14 cellular contexts compared by ENCODE assay signal in genomic region chr11:5507586-5508305, GRCh38. TPM values are rescaled to one million over a fixed set of nuclear protein-coding genes. Genes with fewer than 3 reads are reported as not detected.
DNase-seq lines count a peak whose midpoint lies in the region; ATAC-seq and TF ChIP-seq lines count a peak whose summit lies in the region.
"Had no signal": no experiment of that assay in that cellular context is flagged by ENCODE, and none has a peak within 500 bp of the region (broad histone marks: within the 10 kb centered on the region; RNA-seq: fewer than 3 reads in every experiment).

No MANE protein-coding gene starts in this region.

- no peak overlapping the region for H3K27ac Mint-ChIP-seq in stimulated activated effector memory CD8-positive, alpha-beta T cell treated with anti-CD3 and anti-CD28 coated beads, Interleukin-12 subunit alpha, Interleukin-12 subunit beta, amount 100 ng/mL, for 72 hours
- H3K27ac Mint-ChIP-seq in natural killer cell: no peak overlapping the region
- H3K27ac Mint-ChIP-seq: CD8-positive, alpha-beta memory T cell had no signal

- no peak overlapping the region for H3K4me3 Mint-ChIP-seq in stimulated activated effector memory CD8-positive, alpha-beta T cell treated with anti-CD3 and anti-CD28 coated beads, Interleukin-12 subunit alpha, Interleukin-12 subunit beta, amount 100 ng/mL, for 72 hours
- no peak overlapping the region for H3K4me3 Mint-ChIP-seq in natural killer cell
- H3K4me3 Mint-ChIP-seq: CD8-positive, alpha-beta memory T cell had no signal

- no peak for TF ChIP-seq CTCF in natural killer cell (IDR thresholded peaks at IDR 0.05)
- no peak for TF ChIP-seq CTCF in GM10248 (IDR thresholded peaks at IDR 0.05; ENCODE audit: control extremely low read depth, extremely low read depth, low read depth, missing control alignments)

- no peaks in the 10 kb centered on the region for H3K4me1 Mint-ChIP-seq in stimulated activated effector memory CD8-positive, alpha-beta T cell treated with anti-CD3 and anti-CD28 coated beads, Interleukin-12 subunit alpha, Interleukin-12 subunit beta, amount 100 ng/mL, for 72 hours
- H3K4me1 Mint-ChIP-seq in natural killer cell: no peaks in the 10 kb centered on the region
- H3K4me1 Mint-ChIP-seq: CD8-positive, alpha-beta memory T cell had no signal

- H3K36me3 Mint-ChIP-seq in stimulated activated effector memory CD8-positive, alpha-beta T cell treated with anti-CD3 and anti-CD28 coated beads, Interleukin-12 subunit alpha, Interleukin-12 subunit beta, amount 100 ng/mL, for 72 hours: no peaks in the 10 kb centered on the region
- H3K36me3 Mint-ChIP-seq in natural killer cell: no peaks in the 10 kb centered on the region
- H3K36me3 Mint-ChIP-seq: CD8-positive, alpha-beta memory T cell had no signal

- peaks cover 0 to 9% of the 10 kb centered on the region in 2 donors for H3K27me3 Mint-ChIP-seq in natural killer cell (ENCODE audit: low read depth in 2 of 2)

- intact Hi-C loops in natural killer cell (cut with micrococcal nuclease): no loop called here

- DNase-seq in DMS 273 (lab: John Stamatoyannopoulos, UW; ENCODE audit: unreplicated experiment) (peak; percentile 60), DMS 273 treated with DMSO at 0.1 percent for 48 hours (lab: John Stamatoyannopoulos, UW) (no peak), RPMI7951 (ENCODE audit: low read depth) (peak; percentile 3), cerebellar cortex (ENCODE audit: low spot score) (peak; percentile 9), H4 (ENCODE audit: low spot score) (no peak), natural killer cell (no peak), GM10248 (ENCODE audit: extremely low spot score) (no peak)
- DNase-seq in stimulated activated effector memory CD8-positive, alpha-beta T cell treated with anti-CD3 and anti-CD28 coated beads, Interleukin-12 subunit alpha, Interleukin-12 subunit beta, amount 100 ng/mL, for 72 hours (ENCODE audit: low spot score in 2 of 2): no peak
- DNase-seq: Caco-2; CD8-positive, alpha-beta memory T cell had no signal

- POLR2A ChIA-PET in GM10248 (lab: Yijun Ruan, JAX): no interaction called here

- CTCF ChIA-PET in GM10248 (lab: Yijun Ruan, JAX): interaction anchor here (1.2 to 2.2 kb wide), 3 partner anchors 10 to 33 kb away, joined by 3 to 6 read pairs (median 4); no protein-coding TSS in a partner anchor

- H3K9me3 Mint-ChIP-seq in stimulated activated effector memory CD8-positive, alpha-beta T cell treated with anti-CD3 and anti-CD28 coated beads, Interleukin-12 subunit alpha, Interleukin-12 subunit beta, amount 100 ng/mL, for 72 hours: no peaks in the 10 kb centered on the region
- H3K9me3 Mint-ChIP-seq in natural killer cell: no peaks in the 10 kb centered on the region
- H3K9me3 Mint-ChIP-seq: CD8-positive, alpha-beta memory T cell had no signal

- peak; percentile 14 for ATAC-seq in stimulated activated effector memory CD8-positive, alpha-beta T cell treated with anti-CD3 and anti-CD28 coated beads, Interleukin-12 subunit alpha, Interleukin-12 subunit beta, amount 100 ng/mL, for 72 hours
- ATAC-seq in natural killer cell: no peak
- ATAC-seq: HCT116 had no signal

RNA-seq across cellular contexts. Expression of gene UBQLN3, which starts 2.0 kb away (rescaled TPM):
- total RNA-seq in RPMI7951 (2014; rRNA removed; shearing (Covaris generic)): not detected in 2 replicates
- not detected in 2 replicates for total RNA-seq in H4 (2014; rRNA removed; shearing (Covaris generic))
- total RNA-seq in natural killer cell: under 1 TPM in 2 of 3 donors, not detected in 1; 0.15 to 0.20 TPM
- total RNA-seq: A673; Caco-2; CD8-positive, alpha-beta memory T cell; Daoy; H1 had no signal

RNA-seq across cellular contexts. Expression of gene UBQLNL, which starts 8.8 kb away (rescaled TPM):
- not detected in 2 replicates for total RNA-seq in RPMI7951 (2014; rRNA removed; shearing (Covaris generic))
- not detected in 2 replicates for total RNA-seq in H4 (2014; rRNA removed; shearing (Covaris generic))
- 1 to 10 TPM in 1 of 3 donors, under 1 TPM in 1, not detected in 1; 0.61 to 1.3 TPM for total RNA-seq in natural killer cell
- total RNA-seq: A673; Caco-2; CD8-positive, alpha-beta memory T cell; Daoy; H1 had no signal

RNA-seq across cellular contexts. Expression of gene OR52D1, which starts 19.3 kb away (rescaled TPM):
- not detected in 2 replicates for total RNA-seq in RPMI7951 (2014; rRNA removed; shearing (Covaris generic))
- not detected in 2 replicates for total RNA-seq in H4 (2014; rRNA removed; shearing (Covaris generic))
- not detected for total RNA-seq in natural killer cell
- total RNA-seq: A673; Caco-2; CD8-positive, alpha-beta memory T cell; Daoy; H1 had no signal

RNA-seq across cellular contexts. Expression of gene OR52H1, which starts 40.6 kb away (rescaled TPM):
- not detected in 2 replicates for total RNA-seq in RPMI7951 (2014; rRNA removed; shearing (Covaris generic))
- not detected in 2 replicates for total RNA-seq in H4 (2014; rRNA removed; shearing (Covaris generic))
- total RNA-seq in natural killer cell: under 1 TPM; 0.26 to 0.95 (median 0.70) TPM
- total RNA-seq: A673; Caco-2; CD8-positive, alpha-beta memory T cell; Daoy; H1 had no signal

RNA-seq across cellular contexts. Expression of gene OR51I2, which starts 58.6 kb away (rescaled TPM):
- total RNA-seq in RPMI7951 (2014; rRNA removed; shearing (Covaris generic)): not detected in 2 replicates
- not detected in 2 replicates for total RNA-seq in H4 (2014; rRNA removed; shearing (Covaris generic))
- not detected for total RNA-seq in natural killer cell
- total RNA-seq: A673; Caco-2; CD8-positive, alpha-beta memory T cell; Daoy; H1 had no signal

Comparison
In these comparisons a context has a peak if more than half of its experiments do, and no peak if none do; other contexts are left out.
1. DNase-seq: peak in DMS 273 (single experiment), RPMI7951 (single experiment) and cerebellar cortex (single experiment); none in DMS 273 treated with DMSO at 0.1 percent for 48 hours (single experiment), stimulated activated effector memory CD8-positive, alpha-beta T cell treated with anti-CD3 and anti-CD28 coated beads, Interleukin-12 subunit alpha, Interleukin-12 subunit beta, amount 100 ng/mL, for 72 hours (0 of 2), H4 (single experiment), natural killer cell (single experiment) and GM10248 (single experiment).